In the genomic region with DNA sequence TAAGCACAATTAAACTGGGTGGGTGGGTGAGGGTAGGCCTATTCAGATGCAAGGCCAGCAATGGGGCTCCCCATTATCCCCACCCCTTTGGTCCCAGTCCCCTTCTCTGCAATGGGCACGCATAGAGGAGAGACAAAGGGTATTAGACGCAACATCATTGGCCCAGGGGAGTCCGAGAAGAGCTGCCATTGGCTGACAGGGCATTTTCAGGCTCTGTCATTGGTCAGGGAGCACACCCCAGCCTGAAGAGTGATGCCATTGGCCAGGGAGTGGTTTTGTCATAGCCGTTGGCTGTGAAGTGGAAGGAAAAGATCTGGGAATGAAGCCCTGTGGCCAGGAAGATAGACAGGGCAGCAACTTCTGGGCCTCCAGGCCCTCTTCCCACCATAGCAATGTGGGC, we compare ENCODE assay signal across 23 cellular contexts. TPM values are rescaled to one million over a fixed set of nuclear protein-coding genes. Genes with fewer than 3 reads are reported as not detected.
A peak's percentile ranks its signal among the peaks of the same experiment; 100 is the strongest.
DNase-seq lines count a peak whose midpoint lies in the region; ATAC-seq and TF ChIP-seq lines count a peak whose summit lies in the region.
"Had no signal": no experiment of that assay in that cellular context is flagged by ENCODE, and none has a peak within 500 bp of the region (broad histone marks: within the 10 kb centered on the region; RNA-seq: fewer than 3 reads in every experiment).

No MANE protein-coding gene starts in this region.

- H3K4me1 ChIP-seq in endodermal cell (ENCODE audit: control insufficient read depth, insufficient read depth, low read length): peaks cover 2% of the 10 kb centered on the region

- WGBS in endodermal cell (ENCODE audit: insufficient coverage in 1 of 2, insufficient read length in 1 of 2), 2 experiments: 93 to 94% methylated on average over 3 to 4 of the region's 4 CpGs

- no peak overlapping the region for H3K4me3 ChIP-seq in endodermal cell (ENCODE audit: low read length)
- H3K4me3 ChIP-seq: right atrium auricular region, thyroid gland had no signal

- no peaks in the 10 kb centered on the region for H3K27me3 ChIP-seq in endodermal cell (ENCODE audit: control insufficient read depth, insufficient read depth, low read length, poor library complexity, severe bottlenecking)
- H3K27me3 ChIP-seq: right atrium auricular region, thyroid gland had no signal

- no peak for TF ChIP-seq CTCF in endodermal cell (conservative IDR thresholded peaks at IDR 0.05)

- in situ Hi-C loops in SK-MEL-5 (cut with HindIII; ENCODE audit: low pct_unique_long_range_greater_than_20kb, low sequenced_read_pairs): no loop called here

- H3K27ac ChIP-seq in endodermal cell (ENCODE audit: low read depth, low read length): no peak overlapping the region
- H3K27ac ChIP-seq: epithelial cell of prostate, KMS-11, right atrium auricular region, thyroid gland had no signal

- no peak overlapping the region for H3K27ac Mint-ChIP-seq in endodermal cell
- H3K27ac Mint-ChIP-seq in stimulated activated effector memory CD8-positive, alpha-beta T cell treated with anti-CD3 and anti-CD28 coated beads, Interleukin-12 subunit alpha, Interleukin-12 subunit beta, amount 100 ng/mL, for 72 hours: peak overlapping the region; percentile 20
- H3K27ac Mint-ChIP-seq in activated T-helper 2 cell treated with anti-CD3 and anti-CD28 coated beads, Interferon-gamma antibody, Interleukin-2, Interleukin-4, amounts not matched to agents 10 μg/mL and 5 μg/mL and 100 μg/mL, durations not matched to agents 14 hours and 24 hours and 36 hours: no peak overlapping the region
- H3K27ac Mint-ChIP-seq: activated T-helper 17 cell treated with anti-CD3 and anti-CD28 coated beads, Interleukin-2, amount 50 U/mL, for 72 hours; T-helper 2 cell treated with Interferon-gamma antibody and Interleukin-4, amounts not matched to agents 5 μg/mL and 100 μg/mL, for 36 hours had no signal

- no peaks in the 10 kb centered on the region for H3K9me3 ChIP-seq in endodermal cell (ENCODE audit: control insufficient read depth, low read length)
- H3K9me3 ChIP-seq: right atrium auricular region, thyroid gland had no signal

- H3K27me3 Mint-ChIP-seq in endodermal cell (ENCODE audit: insufficient read depth): peaks cover 6% of the 10 kb centered on the region
- peaks cover 6% of the 10 kb centered on the region for H3K27me3 Mint-ChIP-seq in activated T-helper 2 cell treated with anti-CD3 and anti-CD28 coated beads, Interferon-gamma antibody, Interleukin-2, Interleukin-4, amounts not matched to agents 10 μg/mL and 5 μg/mL and 100 μg/mL, durations not matched to agents 14 hours and 24 hours and 36 hours (ENCODE audit: low read depth)
- H3K27me3 Mint-ChIP-seq: activated naive CD8-positive, alpha-beta T cell; activated T-helper 17 cell treated with anti-CD3 and anti-CD28 coated beads, Interleukin-2, amount 50 U/mL, for 72 hours had no signal

- H3K36me3 Mint-ChIP-seq in endodermal cell (ENCODE audit: low read depth): peaks cover 34% of the 10 kb centered on the region
- peaks cover 50% of the 10 kb centered on the region for H3K36me3 Mint-ChIP-seq in stimulated activated effector memory CD8-positive, alpha-beta T cell treated with anti-CD3 and anti-CD28 coated beads, Interleukin-12 subunit alpha, Interleukin-12 subunit beta, amount 100 ng/mL, for 72 hours
- H3K36me3 Mint-ChIP-seq in activated T-helper 2 cell treated with anti-CD3 and anti-CD28 coated beads, Interferon-gamma antibody, Interleukin-2, Interleukin-4, amounts not matched to agents 10 μg/mL and 5 μg/mL and 100 μg/mL, durations not matched to agents 14 hours and 24 hours and 36 hours (ENCODE audit: low read depth): peaks cover 24% of the 10 kb centered on the region

- H3K9me3 Mint-ChIP-seq in endodermal cell: no peaks in the 10 kb centered on the region
- H3K9me3 Mint-ChIP-seq in stimulated activated effector memory CD8-positive, alpha-beta T cell treated with anti-CD3 and anti-CD28 coated beads, Interleukin-12 subunit alpha, Interleukin-12 subunit beta, amount 100 ng/mL, for 72 hours: no peaks in the 10 kb centered on the region
- no peaks in the 10 kb centered on the region for H3K9me3 Mint-ChIP-seq in activated T-helper 2 cell treated with anti-CD3 and anti-CD28 coated beads, Interferon-gamma antibody, Interleukin-2, Interleukin-4, amounts not matched to agents 10 μg/mL and 5 μg/mL and 100 μg/mL, durations not matched to agents 14 hours and 24 hours and 36 hours
- H3K9me3 Mint-ChIP-seq: activated T-helper 17 cell treated with anti-CD3 and anti-CD28 coated beads, Interleukin-2, amount 50 U/mL, for 72 hours; T-helper 2 cell treated with Interferon-gamma antibody and Interleukin-4, amounts not matched to agents 5 μg/mL and 100 μg/mL, for 36 hours had no signal

- peaks cover 16% of the 10 kb centered on the region for H3K4me1 Mint-ChIP-seq in endodermal cell
- H3K4me1 Mint-ChIP-seq in stimulated activated effector memory CD8-positive, alpha-beta T cell treated with anti-CD3 and anti-CD28 coated beads, Interleukin-12 subunit alpha, Interleukin-12 subunit beta, amount 100 ng/mL, for 72 hours: peaks cover 41% of the 10 kb centered on the region
- peaks cover 24% of the 10 kb centered on the region for H3K4me1 Mint-ChIP-seq in activated T-helper 2 cell treated with anti-CD3 and anti-CD28 coated beads, Interferon-gamma antibody, Interleukin-2, Interleukin-4, amounts not matched to agents 10 μg/mL and 5 μg/mL and 100 μg/mL, durations not matched to agents 14 hours and 24 hours and 36 hours (ENCODE audit: low read depth)

- H3K4me3 Mint-ChIP-seq in endodermal cell: no peak overlapping the region
- H3K4me3 Mint-ChIP-seq in stimulated activated effector memory CD8-positive, alpha-beta T cell treated with anti-CD3 and anti-CD28 coated beads, Interleukin-12 subunit alpha, Interleukin-12 subunit beta, amount 100 ng/mL, for 72 hours: no peak overlapping the region
- no peak overlapping the region for H3K4me3 Mint-ChIP-seq in activated T-helper 2 cell treated with anti-CD3 and anti-CD28 coated beads, Interferon-gamma antibody, Interleukin-2, Interleukin-4, amounts not matched to agents 10 μg/mL and 5 μg/mL and 100 μg/mL, durations not matched to agents 14 hours and 24 hours and 36 hours (ENCODE audit: low read depth)
- H3K4me3 Mint-ChIP-seq: activated naive CD8-positive, alpha-beta T cell; activated T-helper 17 cell treated with anti-CD3 and anti-CD28 coated beads, Interleukin-2, amount 50 U/mL, for 72 hours; T-helper 2 cell treated with Interferon-gamma antibody and Interleukin-4, amounts not matched to agents 5 μg/mL and 100 μg/mL, for 36 hours had no signal

- peak; percentile 39 for DNase-seq in DMS53 (lab: John Stamatoyannopoulos, UW)
- DNase-seq in DMS53 treated with DMSO at 0.1 percent for 48 hours (lab: John Stamatoyannopoulos, UW; ENCODE audit: unreplicated experiment): no peak
- DNase-seq in SK-MEL-5 (ENCODE audit: low read depth, low spot score): peak; percentile 36
- peak; percentile 55 for DNase-seq in endodermal cell
- no peak for DNase-seq in stimulated activated effector memory CD8-positive, alpha-beta T cell treated with anti-CD3 and anti-CD28 coated beads, Interleukin-12 subunit alpha, Interleukin-12 subunit beta, amount 100 ng/mL, for 72 hours (ENCODE audit: low spot score in 2 of 2)
- DNase-seq in activated T-helper 2 cell treated with anti-CD3 and anti-CD28 coated beads, Interferon-gamma antibody, Interleukin-2, Interleukin-4, amounts not matched to agents 10 μg/mL and 5 μg/mL and 100 μg/mL, durations not matched to agents 14 hours and 24 hours and 36 hours (ENCODE audit: low spot score): no peak
- DNase-seq in retina: no peak
- no peak for DNase-seq in hippocampal formation (lab: John Stamatoyannopoulos, UW)
- DNase-seq: 8988T; aorta; caudate nucleus; DMS79; NCI-H1694; NCI-H2171; stimulated activated naive CD8-positive, alpha-beta T cell treated with anti-CD3 and anti-CD28 coated beads, Interleukin-15, Interleukin-2, amounts not matched to agents 100 U/mL and 50 U/mL, for 24 hours; thyroid gland had no signal

- intact Hi-C loops in activated T-helper 2 cell treated with anti-CD3 and anti-CD28 coated beads, Interferon-gamma antibody, Interleukin-2, Interleukin-4, amounts not matched to agents 10 μg/mL and 5 μg/mL and 100 μg/mL, durations not matched to agents 14 hours and 24 hours and 36 hours (cut with micrococcal nuclease): no loop called here

- H3K9ac ChIP-seq in endodermal cell (ENCODE audit: extremely low read depth, low read length, poor library complexity, severe bottlenecking): no peak overlapping the region
- H3K9ac ChIP-seq: KMS-11 had no signal

- H3K36me3 ChIP-seq in endodermal cell (ENCODE audit: control insufficient read depth, insufficient read depth, low read length): peaks cover 32% of the 10 kb centered on the region

- ATAC-seq in stimulated activated effector memory CD8-positive, alpha-beta T cell treated with anti-CD3 and anti-CD28 coated beads, Interleukin-12 subunit alpha, Interleukin-12 subunit beta, amount 100 ng/mL, for 72 hours: no peak
- ATAC-seq: activated T-helper 17 cell treated with anti-CD3 and anti-CD28 coated beads, Interleukin-2, amount 50 U/mL, for 72 hours; stimulated activated naive CD8-positive, alpha-beta T cell treated with anti-CD3 and anti-CD28 coated beads, Interleukin-15, Interleukin-2, amounts not matched to agents 100 U/mL and 50 U/mL, for 24 hours had no signal

RNA-seq across cellular contexts. Expression of a gene that starts 2.8 kb away (rescaled TPM):
- 11.7 and 12.8 TPM in 2 replicates for total RNA-seq in SK-MEL-5 (2014; rRNA removed; shearing (Covaris generic))
- polyA plus RNA-seq in SK-MEL-5 (2015; cell fraction: cytosol; rRNA removed): 14.4 and 15.4 TPM in 2 replicates
- 178 and 188 TPM in 2 replicates for polyA plus RNA-seq in SK-MEL-5 (2015; cell fraction: nucleus; rRNA removed)
- total RNA-seq in endodermal cell: 10 to 100 TPM; 13.0 to 18.0 TPM
- polyA plus RNA-seq in endodermal cell (2013, experiment 1 of 2): 19.9 TPM
- polyA plus RNA-seq in endodermal cell (2013, experiment 2 of 2): 17.8 TPM
- 3.6 and 6.8 TPM in 2 replicates for total RNA-seq in activated T-helper 2 cell treated with anti-CD3 and anti-CD28 coated beads, Interferon-gamma antibody, Interleukin-2, Interleukin-4, amounts not matched to agents 10 μg/mL and 5 μg/mL and 100 μg/mL, durations not matched to agents 14 hours and 24 hours and 36 hours

RNA-seq across cellular contexts. Expression of a gene that starts 4.6 kb away (rescaled TPM):
- 61.2 and 66.8 TPM in 2 replicates for total RNA-seq in SK-MEL-5 (2014; rRNA removed; shearing (Covaris generic))
- 58.1 and 63.1 TPM in 2 replicates for polyA plus RNA-seq in SK-MEL-5 (2015; cell fraction: cytosol; rRNA removed)
- polyA plus RNA-seq in SK-MEL-5 (2015; cell fraction: nucleus; rRNA removed): 243 and 262 TPM in 2 replicates
- 10 to 100 TPM; 56.5 to 56.8 TPM for total RNA-seq in endodermal cell
- polyA plus RNA-seq in endodermal cell (2013, experiment 1 of 2): 37.3 TPM
- 32.9 TPM for polyA plus RNA-seq in endodermal cell (2013, experiment 2 of 2)
- total RNA-seq in activated T-helper 2 cell treated with anti-CD3 and anti-CD28 coated beads, Interferon-gamma antibody, Interleukin-2, Interleukin-4, amounts not matched to agents 10 μg/mL and 5 μg/mL and 100 μg/mL, durations not matched to agents 14 hours and 24 hours and 36 hours: 46.8 and 48.6 TPM in 2 replicates

RNA-seq across cellular contexts. Expression of a gene that starts 4.7 kb away (rescaled TPM):
- 61.3 and 68.5 TPM in 2 replicates for total RNA-seq in SK-MEL-5 (2014; rRNA removed; shearing (Covaris generic))
- 47.9 and 48.7 TPM in 2 replicates for polyA plus RNA-seq in SK-MEL-5 (2015; cell fraction: cytosol; rRNA removed)
- polyA plus RNA-seq in SK-MEL-5 (2015; cell fraction: nucleus; rRNA removed): 53.6 and 54.9 TPM in 2 replicates
- total RNA-seq in endodermal cell: 10 to 100 TPM; 29.6 to 30.5 TPM
- 32.9 TPM for polyA plus RNA-seq in endodermal cell (2013, experiment 1 of 2)
- 27.5 TPM for polyA plus RNA-seq in endodermal cell (2013, experiment 2 of 2)
- 42.9 and 43.0 TPM in 2 replicates for total RNA-seq in activated T-helper 2 cell treated with anti-CD3 and anti-CD28 coated beads, Interferon-gamma antibody, Interleukin-2, Interleukin-4, amounts not matched to agents 10 μg/mL and 5 μg/mL and 100 μg/mL, durations not matched to agents 14 hours and 24 hours and 36 hours

RNA-seq across cellular contexts. Expression of a gene that starts 20.5 kb away (rescaled TPM):
- total RNA-seq in SK-MEL-5 (2014; rRNA removed; shearing (Covaris generic)): 1.5 and 2.8 TPM in 2 replicates
- 0.43 and 1.1 TPM in 2 replicates for polyA plus RNA-seq in SK-MEL-5 (2015; cell fraction: cytosol; rRNA removed)
- 38.2 and 44.7 TPM in 2 replicates for polyA plus RNA-seq in SK-MEL-5 (2015; cell fraction: nucleus; rRNA removed)
- total RNA-seq in endodermal cell: 10 to 100 TPM; 11.0 to 12.2 TPM
- 7.1 TPM for polyA plus RNA-seq in endodermal cell (2013, experiment 1 of 2)
- 8.3 TPM for polyA plus RNA-seq in endodermal cell (2013, experiment 2 of 2)
- total RNA-seq in activated T-helper 2 cell treated with anti-CD3 and anti-CD28 coated beads, Interferon-gamma antibody, Interleukin-2, Interleukin-4, amounts not matched to agents 10 μg/mL and 5 μg/mL and 100 μg/mL, durations not matched to agents 14 hours and 24 hours and 36 hours: 27.5 and 28.8 TPM in 2 replicates

RNA-seq across cellular contexts. Expression of a gene that starts 35.8 kb away (rescaled TPM):
- total RNA-seq in SK-MEL-5 (2014; rRNA removed; shearing (Covaris generic)): 0.35 TPM in 1 of 2 replicates, not detected in the other
- polyA plus RNA-seq in SK-MEL-5 (2015; cell fraction: cytosol; rRNA removed): 0.62 TPM in 1 of 2 replicates, not detected in the other
- polyA plus RNA-seq in SK-MEL-5 (2015; cell fraction: nucleus; rRNA removed): 4.3 TPM in 2 replicates
- total RNA-seq in endodermal cell: 1 to 10 TPM; 3.9 to 6.0 TPM
- polyA plus RNA-seq in endodermal cell (2013, experiment 1 of 2): 2.6 TPM
- polyA plus RNA-seq in endodermal cell (2013, experiment 2 of 2): 2.3 TPM
- total RNA-seq in activated T-helper 2 cell treated with anti-CD3 and anti-CD28 coated beads, Interferon-gamma antibody, Interleukin-2, Interleukin-4, amounts not matched to agents 10 μg/mL and 5 μg/mL and 100 μg/mL, durations not matched to agents 14 hours and 24 hours and 36 hours: 0.46 and 0.50 TPM in 2 replicates
- total RNA-seq: H4 had no signal

Comparison
In these comparisons a context has a peak if more than half of its experiments do, and no peak if none do; other contexts are left out.
1. DNase-seq: peak in DMS53 (single experiment), SK-MEL-5 (single experiment) and endodermal cell (single experiment); none in DMS53 treated with DMSO at 0.1 percent for 48 hours (single experiment), stimulated activated effector memory CD8-positive, alpha-beta T cell treated with anti-CD3 and anti-CD28 coated beads, Interleukin-12 subunit alpha, Interleukin-12 subunit beta, amount 100 ng/mL, for 72 hours (0 of 2), activated T-helper 2 cell treated with anti-CD3 and anti-CD28 coated beads, Interferon-gamma antibody, Interleukin-2, Interleukin-4, amounts not matched to agents 10 μg/mL and 5 μg/mL and 100 μg/mL, durations not matched to agents 14 hours and 24 hours and 36 hours (single experiment), retina (single experiment) and hippocampal formation (0 of 2).